ENCODE assay signal across 1 cellular context in genomic region chr6:37059344-37060194, GRCh38.
TF ChIP-seq lines count a peak whose summit lies in the region.

No MANE protein-coding gene starts in this region.

TF ChIP-seq in HepG2, 621 proteins besides CTCF, POLR2A, EP300 and RAD21 (continued from another document and continues in another):
- TF ChIP-seq ZNF446 (CRISPR knock-in tag; IDR thresholded peaks at IDR 0.05) (no peak; the same call in 1 of the 2 replicates), MLX (CRISPR knock-in tag; IDR thresholded peaks at IDR 0.05) (peak; percentile 85), SP5 (CRISPR knock-in tag; IDR thresholded peaks at IDR 0.05; ENCODE audit: borderline replicate concordance, low read depth) (peak; percentile 80), SMAD1 (CRISPR knock-in tag; IDR thresholded peaks at IDR 0.05; ENCODE audit: borderline replicate concordance, low read depth) (peak; percentile 90; the same call in 1 of the 2 replicates), ZNF513 (CRISPR knock-in tag; conservative IDR thresholded peaks at IDR 0.05) (no peak), ZNF441 (CRISPR knock-in tag; IDR thresholded peaks at IDR 0.05; ENCODE audit: borderline replicate concordance) (peak; percentile 64; the same call in 1 of the 2 replicates), ETS1 (CRISPR knock-in tag; IDR thresholded peaks at IDR 0.05) (0 out of 2 replicates have a peak, but pooled peaks have one; percentile 61), ZNF713 (CRISPR knock-in tag; IDR thresholded peaks at IDR 0.05) (peak; percentile 74; the same call in 1 of the 2 replicates), CEBPB (IDR thresholded peaks at IDR 0.05; ENCODE audit: borderline replicate concordance, low read depth, low read length) (0 out of 2 replicates have a peak, but pooled peaks have one; percentile 8), GLI4 (CRISPR knock-in tag; IDR thresholded peaks at IDR 0.05; ENCODE audit: borderline replicate concordance) (peak; percentile 85; the same call in 1 of the 2 replicates), FOXA1 (IDR thresholded peaks at IDR 0.05) (no peak), FOXA1 (CRISPR knock-in tag; IDR thresholded peaks at IDR 0.05) (peak; percentile 56), NR2C2 (CRISPR knock-in tag; IDR thresholded peaks at IDR 0.05; ENCODE audit: borderline replicate concordance) (peak; percentile 44; the same call in 1 of the 2 replicates), ARID5B (CRISPR knock-in tag; IDR thresholded peaks at IDR 0.05) (peak; percentile 93), MIXL1 (CRISPR knock-in tag; IDR thresholded peaks at IDR 0.05) (peak; percentile 89), ZNF792 (CRISPR knock-in tag; IDR thresholded peaks at IDR 0.05) (0 out of 2 replicates have a peak, but pooled peaks have one; percentile 31), AGO2 (optimal IDR thresholded peaks at IDR 0.05; ENCODE audit: low read depth, low read length) (no peak), MXI1 (IDR thresholded peaks at IDR 0.05; ENCODE audit: borderline replicate concordance, low read depth, low read length) (peak; percentile 77; the same call in 1 of the 3 replicates), DMAP1 (CRISPR knock-in tag; IDR thresholded peaks at IDR 0.05) (peak; percentile 81), ISL2 (CRISPR knock-in tag; IDR thresholded peaks at IDR 0.05) (peak; percentile 60; the same call in 1 of the 2 replicates), PHF5A (CRISPR knock-in tag; IDR thresholded peaks at IDR 0.05; ENCODE audit: low read depth, unreplicated experiment) (no peak), KMT2B (CRISPR knock-in tag; IDR thresholded peaks at IDR 0.05) (peak; percentile 67; the same call in 1 of the 2 replicates), ZNF275 (CRISPR knock-in tag; IDR thresholded peaks at IDR 0.05; ENCODE audit: borderline replicate concordance) (0 out of 2 replicates have a peak, but pooled peaks have one; percentile 3), ZNF607 (CRISPR knock-in tag; IDR thresholded peaks at IDR 0.05; ENCODE audit: borderline replicate concordance) (peak; percentile 47; the same call in 1 of the 2 replicates), MIER2 (CRISPR knock-in tag; IDR thresholded peaks at IDR 0.05) (peak; percentile 65), FOXP4 (CRISPR knock-in tag; IDR thresholded peaks at IDR 0.05) (peak; percentile 88), NBN (conservative IDR thresholded peaks at IDR 0.05) (no peak), NFE2 (CRISPR knock-in tag; IDR thresholded peaks at IDR 0.05) (peak; percentile 98), AKAP8 (CRISPR knock-in tag; IDR thresholded peaks at IDR 0.05) (peak; percentile 28; the same call in 1 of the 2 replicates), ZMAT5 (CRISPR knock-in tag; IDR thresholded peaks at IDR 0.05; ENCODE audit: borderline replicate concordance, low read depth) (no peak), TAF1 (CRISPR knock-in tag; IDR thresholded peaks at IDR 0.05) (peak; percentile 59; the same call in 1 of the 2 replicates), RARG (CRISPR knock-in tag; IDR thresholded peaks at IDR 0.05; ENCODE audit: low read depth) (no peak), SP1 (IDR thresholded peaks at IDR 0.05) (no peak), SP1 (CRISPR knock-in tag; IDR thresholded peaks at IDR 0.05) (peak; percentile 58; the same call in 1 of the 2 replicates), RXRA (CRISPR knock-in tag; IDR thresholded peaks at IDR 0.05) (peak; percentile 97), POGK (CRISPR knock-in tag; conservative IDR thresholded peaks at IDR 0.05) (peak; percentile 60; the same call in 1 of the 2 replicates), ZNF563 (CRISPR knock-in tag; IDR thresholded peaks at IDR 0.05) (peak; percentile 58), GATAD1 (CRISPR knock-in tag; IDR thresholded peaks at IDR 0.05) (peak; percentile 60), CHD2 (IDR thresholded peaks at IDR 0.05; ENCODE audit: low read depth, low read length) (no peak), NCOA2 (CRISPR knock-in tag; IDR thresholded peaks at IDR 0.05) (peak; percentile 91), YEATS2 (CRISPR knock-in tag; IDR thresholded peaks at IDR 0.05; ENCODE audit: borderline replicate concordance) (peak; percentile 36; the same call in 1 of the 2 replicates), BORCS8-MEF2B (CRISPR knock-in tag; IDR thresholded peaks at IDR 0.05) (peak; percentile 61; the same call in 1 of the 2 replicates), TSC22D2 (CRISPR knock-in tag; IDR thresholded peaks at IDR 0.05; ENCODE audit: borderline replicate concordance) (peak; percentile 72; the same call in 1 of the 2 replicates), UBTF (CRISPR knock-in tag; IDR thresholded peaks at IDR 0.05) (peak; percentile 77), NKX3-1 (CRISPR knock-in tag; IDR thresholded peaks at IDR 0.05) (peak; percentile 26; the same call in 1 of the 2 replicates), RELA (CRISPR knock-in tag; IDR thresholded peaks at IDR 0.05) (peak; percentile 8; the same call in 1 of the 2 replicates), KDM4B (CRISPR knock-in tag; IDR thresholded peaks at IDR 0.05) (peak; percentile 71; the same call in 1 of the 2 replicates), ZNF350 (CRISPR knock-in tag; IDR thresholded peaks at IDR 0.05; ENCODE audit: borderline replicate concordance, low read depth) (peak; percentile 76), ZNF598 (CRISPR knock-in tag; IDR thresholded peaks at IDR 0.05; ENCODE audit: borderline replicate concordance) (peak; percentile 85; the same call in 1 of the 2 replicates), ZNF224 (CRISPR knock-in tag; IDR thresholded peaks at IDR 0.05) (peak; percentile 89; the same call in 1 of the 2 replicates), ZNF674 (CRISPR knock-in tag; IDR thresholded peaks at IDR 0.05; ENCODE audit: low read depth) (no peak), ZKSCAN8 (CRISPR knock-in tag; IDR thresholded peaks at IDR 0.05; ENCODE audit: borderline replicate concordance) (peak; percentile 61), GTF2F1 (IDR thresholded peaks at IDR 0.05; ENCODE audit: low read length) (0 out of 2 replicates have a peak, but pooled peaks have one; percentile 42), SAFB2 (CRISPR knock-in tag; IDR thresholded peaks at IDR 0.05; ENCODE audit: borderline replicate concordance, low read depth) (peak; percentile 77; the same call in 1 of the 2 replicates), ZNF264 (CRISPR knock-in tag; IDR thresholded peaks at IDR 0.05) (peak; percentile 74; the same call in 1 of the 2 replicates)
